Comparison of ENCODE assay signal across 26 cellular contexts in genomic region chr1:21893046-21893805, GRCh38. TPM values are rescaled to one million over a fixed set of nuclear protein-coding genes. Genes with fewer than 3 reads are reported as not detected.
DNase-seq lines count a peak whose midpoint lies in the region; ATAC-seq and TF ChIP-seq lines count a peak whose summit lies in the region.
"Had no signal": no experiment of that assay in that cellular context is flagged by ENCODE, and none has a peak within 500 bp of the region (broad histone marks: within the 10 kb centered on the region; RNA-seq: fewer than 3 reads in every experiment).

No MANE protein-coding gene starts in this region.

- no peaks in the 10 kb centered on the region for H4K20me1 ChIP-seq in BLaER1

- no peak overlapping the region for H2BK5ac ChIP-seq in mesenchymal stem cell (ENCODE audit: low read depth, low read length, poor library complexity, severe bottlenecking)

- H3K36me3 ChIP-seq in BLaER1 (peaks cover 65% of the 10 kb centered on the region), heart right ventricle (peaks cover 0 to 90% (median 48%) of the 10 kb centered on the region in 9 donors), sigmoid colon (peaks cover 28 to 75% (median 57%) of the 10 kb centered on the region in 4 donors), mesenchymal stem cell (ENCODE audit: control insufficient read depth in 1 of 2, insufficient read depth in 2 of 2, low read depth in 1 of 2, low read length in 2 of 2) (peaks cover 78 to 86% of the 10 kb centered on the region in 2 experiments)

- H3K27ac Mint-ChIP-seq in T-helper 17 cell = peak overlapping the region; percentile 47
- H3K27ac Mint-ChIP-seq: activated naive CD4-positive, alpha-beta T cell treated with anti-CD3 and anti-CD28 coated beads for 36 hours; natural killer cell treated with Interleukin-12 subunit alpha and Interleukin-12 subunit beta and Interleukin-15 and Interleukin-18, amount 100 ng/mL, for 72 hours had no signal

- no peak overlapping the region for H3K4ac ChIP-seq in mesenchymal stem cell (ENCODE audit: low read depth in 1 of 2, low read length in 2 of 2)

- no peak overlapping the region for H3K14ac ChIP-seq in mesenchymal stem cell (ENCODE audit: low read length in 2 of 2)

- 78 to 80% methylated on average over 14 of the region's 14 CpGs for WGBS in heart right ventricle, 2 donors
- WGBS in sigmoid colon, 2 donors = 93% methylated on average over 14 of the region's 14 CpGs
- 91% methylated on average over 14 of the region's 14 CpGs for WGBS in mesenchymal stem cell

- H3K27me3 Mint-ChIP-seq in T-helper 17 cell = no peaks in the 10 kb centered on the region
- H3K27me3 Mint-ChIP-seq: natural killer cell treated with Interleukin-12 subunit alpha and Interleukin-12 subunit beta and Interleukin-15 and Interleukin-18, amount 100 ng/mL, for 72 hours; stimulated activated naive B cell treated with anti-CD40 and anti-IgM and Interleukin-4, amounts not matched to agents 10 μg/mL and 1 μg/mL and 100 μg/mL, for 72 hours had no signal

- H2AFZ ChIP-seq in mesenchymal stem cell (ENCODE audit: low read depth, low read length) = no peak overlapping the region

- peaks cover 6% of the 10 kb centered on the region for H3K4me1 Mint-ChIP-seq in T-helper 17 cell
- H3K4me1 Mint-ChIP-seq: stimulated activated naive B cell treated with anti-CD40 and anti-IgM and Interleukin-4, amounts not matched to agents 10 μg/mL and 1 μg/mL and 100 μg/mL, for 72 hours had no signal

- H3K23ac ChIP-seq in mesenchymal stem cell (ENCODE audit: low read length in 2 of 2) = no peak overlapping the region

- intact Hi-C loops in heart right ventricle (cut with DNase I) (loop anchor here in 1 of 10 donors (5.0 kb wide), 1 partner anchor 69 kb away; no protein-coding TSS in a partner anchor), sigmoid colon (cut with DNase I) (no loop called here), sciatic nerve (cut with DNase I) (no loop called here)

- H3K9ac ChIP-seq in BLaER1 = no peak overlapping the region
- H3K9ac ChIP-seq in mesenchymal stem cell (ENCODE audit: low read length) = no peak overlapping the region

- H3K27me3 ChIP-seq in BLaER1 (no peaks in the 10 kb centered on the region), heart right ventricle (no peaks in the 10 kb centered on the region), sigmoid colon (no peaks in the 10 kb centered on the region), foreskin keratinocyte (no peaks in the 10 kb centered on the region), mesenchymal stem cell (ENCODE audit: control insufficient read depth in 1 of 2, insufficient read depth in 1 of 2, low read length in 2 of 2) (no peaks in the 10 kb centered on the region)

- H3K4me3 Mint-ChIP-seq in T-helper 17 cell = no peak overlapping the region
- H3K4me3 Mint-ChIP-seq: activated naive CD4-positive, alpha-beta T cell treated with anti-CD3 and anti-CD28 coated beads for 36 hours; activated T-cell treated with anti-CD3 and anti-CD28 coated beads, Interleukin-2, amount 50 U/mL, for 4 hours; natural killer cell treated with Interleukin-12 subunit alpha and Interleukin-12 subunit beta and Interleukin-15 and Interleukin-18, amount 100 ng/mL, for 72 hours; stimulated activated naive B cell treated with anti-CD40 and anti-IgM and Interleukin-4, amounts not matched to agents 10 μg/mL and 1 μg/mL and 100 μg/mL, for 72 hours had no signal

- TF ChIP-seq CTCF in heart right ventricle (IDR thresholded peaks at IDR 0.05) (no peak), sigmoid colon (IDR thresholded peaks at IDR 0.05) (no peak), foreskin keratinocyte (conservative IDR thresholded peaks at IDR 0.05) (no peak)

- H3K79me1 ChIP-seq in mesenchymal stem cell (replicated peaks; ENCODE audit: low read length, poor library complexity, severe bottlenecking) = peaks cover 62% of the 10 kb centered on the region

- no peak for TF ChIP-seq EP300 in sigmoid colon (IDR thresholded peaks at IDR 0.05)

- H2BK12ac ChIP-seq in mesenchymal stem cell (ENCODE audit: low read length in 2 of 2) = no peak overlapping the region

- H3K4me1 ChIP-seq in BLaER1 (peaks cover 40% of the 10 kb centered on the region), heart right ventricle (peaks cover 22 to 65% (median 58%) of the 10 kb centered on the region in 9 donors), sigmoid colon (peaks cover 0 to 55% (median 50%) of the 10 kb centered on the region in 4 donors), foreskin keratinocyte (no peaks in the 10 kb centered on the region), mesenchymal stem cell (ENCODE audit: control insufficient read depth, insufficient read depth, low read depth, low read length) (peaks cover 17% of the 10 kb centered on the region)

- H2AK5ac ChIP-seq in mesenchymal stem cell (ENCODE audit: low read length, severe bottlenecking) = no peak overlapping the region

- H3K36me3 Mint-ChIP-seq in T-helper 17 cell (ENCODE audit: low read depth) = peaks cover 5% of the 10 kb centered on the region
- H3K36me3 Mint-ChIP-seq: natural killer cell treated with Interleukin-12 subunit alpha and Interleukin-12 subunit beta and Interleukin-15 and Interleukin-18, amount 100 ng/mL, for 72 hours; stimulated activated naive B cell treated with anti-CD40 and anti-IgM and Interleukin-4, amounts not matched to agents 10 μg/mL and 1 μg/mL and 100 μg/mL, for 72 hours had no signal

- ATAC-seq in T-helper 17 cell (no peak), heart right ventricle (no peak), sciatic nerve (no peak), foreskin keratinocyte (no peak)
- ATAC-seq: activated T-cell treated with anti-CD3 and anti-CD28 coated beads, Interleukin-2, amount 50 U/mL, for 4 hours; left colon; natural killer cell treated with Interleukin-12 subunit alpha and Interleukin-12 subunit beta and Interleukin-15 and Interleukin-18, amount 100 ng/mL, for 72 hours had no signal

- H3K4me3 ChIP-seq in BLaER1 = no peak overlapping the region
- H3K4me3 ChIP-seq in heart right ventricle = no peak overlapping the region
- H3K4me3 ChIP-seq in sigmoid colon = no peak overlapping the region
- H3K4me3 ChIP-seq in mesenchymal stem cell (ENCODE audit: insufficient read depth in 1 of 2, low read depth in 1 of 2, low read length in 2 of 2) = no peak overlapping the region
- H3K4me3 ChIP-seq: A549 had no signal

- H3K18ac ChIP-seq in mesenchymal stem cell (ENCODE audit: low read depth in 1 of 2, low read length in 2 of 2) = no peak overlapping the region

- H2BK120ac ChIP-seq in mesenchymal stem cell (ENCODE audit: low read depth, low read length) = no peak overlapping the region

- H3K9me3 ChIP-seq in BLaER1 (no peaks in the 10 kb centered on the region), T-helper 17 cell (ENCODE audit: control insufficient read depth, low read length, poor library complexity, severe bottlenecking) (no peaks in the 10 kb centered on the region), heart right ventricle (no peaks in the 10 kb centered on the region), sigmoid colon (no peaks in the 10 kb centered on the region), mesenchymal stem cell (ENCODE audit: control insufficient read depth, low read length) (no peaks in the 10 kb centered on the region)
- H3K9me3 ChIP-seq: A549 had no signal

- no peak overlapping the region for H2BK15ac ChIP-seq in mesenchymal stem cell (ENCODE audit: low read depth, poor library complexity, severe bottlenecking)

- peak overlapping the region; percentile 18 for H3K27ac ChIP-seq in BLaER1
- peak overlapping the region in 8 of 10 donors; percentile 84 to 99 (median 92) for H3K27ac ChIP-seq in heart right ventricle
- H3K27ac ChIP-seq in sigmoid colon = peak overlapping the region; percentile 90 to 99 (median 98)
- H3K27ac ChIP-seq in foreskin keratinocyte = no peak overlapping the region
- no peak overlapping the region for H3K27ac ChIP-seq in mesenchymal stem cell (ENCODE audit: low read length, poor library complexity, severe bottlenecking)

- H4K8ac ChIP-seq in mesenchymal stem cell (ENCODE audit: low read length) = no peak overlapping the region

- H3K4me2 ChIP-seq in BLaER1 = no peak overlapping the region
- H3K4me2 ChIP-seq in mesenchymal stem cell (ENCODE audit: low read length, poor library complexity, severe bottlenecking) = no peak overlapping the region
- H3K4me2 ChIP-seq: A549 had no signal

- no peak for DNase-seq in T-helper 17 cell
- no peak for DNase-seq in heart right ventricle
- no peak for DNase-seq in sigmoid colon
- DNase-seq in sciatic nerve (ENCODE audit: low spot score) = no peak
- no peak for DNase-seq in foreskin keratinocyte
- DNase-seq in mesenchymal stem cell = no peak
- DNase-seq in GM03348 (ENCODE audit: low spot score) = no peak
- DNase-seq: activated CD4-positive, alpha-beta T cell treated with anti-CD3 and anti-CD28 coated beads for 1 hour; activated CD8-positive, alpha-beta memory T cell treated with anti-CD3 and anti-CD28 coated beads for 24 hours; activated naive CD4-positive, alpha-beta T cell treated with anti-CD3 and anti-CD28 coated beads for 36 hours; activated T-cell treated with anti-CD3 and anti-CD28 coated beads, Interleukin-2, amount 50 U/mL, for 4 hours; cerebellar nuclear complex; effector CD8-positive, alpha-beta T cell; GOT3; left colon; NCI-H187 treated with DMSO at 0.1 percent for 48 hours; NCI-H2227 treated with DMSO at 0.1 percent for 48 hours; NCI-H82; posterior cingulate gyrus; SHP77; stimulated activated CD4-positive, alpha-beta T cell treated with anti-CD3 and anti-CD28 coated beads, Interleukin-1b, Interleukin-23, amount 100 ng/mL, for 48 hours; stimulated activated naive B cell treated with anti-CD40 and anti-IgM and Interleukin-4, amounts not matched to agents 10 μg/mL and 1 μg/mL and 100 μg/mL, for 72 hours; SW 1271 had no signal

- H4K91ac ChIP-seq in mesenchymal stem cell (ENCODE audit: low read length) = no peak overlapping the region

- no peak for TF ChIP-seq POLR2A in sigmoid colon (IDR thresholded peaks at IDR 0.05)

RNA-seq across cellular contexts. Expression of gene HSPG2, which starts 43.9 kb away (rescaled TPM):
- total RNA-seq in T-helper 17 cell (1 to 10 TPM; 1.2 to 1.6 TPM), heart right ventricle (100 to 1,000 TPM; 249 to 508 (median 320) TPM), sigmoid colon (100 to 1,000 TPM in 3 of 4 donors, 10 to 100 TPM in 1; 66.3 to 761 (median 213) TPM), sciatic nerve (887 TPM), foreskin keratinocyte (44.6 and 57.5 TPM in 2 replicates)
- polyA plus RNA-seq in heart right ventricle (100 to 1,000 TPM; 221 to 276 TPM), sigmoid colon (100 to 1,000 TPM in 1 of 3 donors, 10 to 100 TPM in 1, 1 to 10 TPM in 1; 6.0 to 104 (median 10.4) TPM), foreskin keratinocyte (36.2 and 44.7 TPM in 2 replicates)
- polyA plus RNA-seq in mesenchymal stem cell (2013, experiment 1 of 2) = 26.3 TPM
- 21.0 TPM for polyA plus RNA-seq in mesenchymal stem cell (2013, experiment 2 of 2)

Comparison
In these comparisons a context has a peak if more than half of its experiments do, and no peak if none do; other contexts are left out.
1. H3K27ac ChIP-seq: peak in BLaER1 (single experiment), heart right ventricle (8 of 10) and sigmoid colon (4 of 4); none in foreskin keratinocyte (single experiment) and mesenchymal stem cell (single experiment).
2. RNA of gene HSPG2, which starts 43.9 kb away (total RNA-seq): 887 TPM in sciatic nerve (single experiment), 249 to 508 TPM in heart right ventricle, 66.3 to 761 TPM in sigmoid colon and 44.6 to 57.5 TPM in foreskin keratinocyte; 1.2 to 1.6 TPM in T-helper 17 cell; every median in the first group is over 10 times any median in the second.